Comparison of ENCODE assay signal across 2 cellular contexts in the genomic region with DNA sequence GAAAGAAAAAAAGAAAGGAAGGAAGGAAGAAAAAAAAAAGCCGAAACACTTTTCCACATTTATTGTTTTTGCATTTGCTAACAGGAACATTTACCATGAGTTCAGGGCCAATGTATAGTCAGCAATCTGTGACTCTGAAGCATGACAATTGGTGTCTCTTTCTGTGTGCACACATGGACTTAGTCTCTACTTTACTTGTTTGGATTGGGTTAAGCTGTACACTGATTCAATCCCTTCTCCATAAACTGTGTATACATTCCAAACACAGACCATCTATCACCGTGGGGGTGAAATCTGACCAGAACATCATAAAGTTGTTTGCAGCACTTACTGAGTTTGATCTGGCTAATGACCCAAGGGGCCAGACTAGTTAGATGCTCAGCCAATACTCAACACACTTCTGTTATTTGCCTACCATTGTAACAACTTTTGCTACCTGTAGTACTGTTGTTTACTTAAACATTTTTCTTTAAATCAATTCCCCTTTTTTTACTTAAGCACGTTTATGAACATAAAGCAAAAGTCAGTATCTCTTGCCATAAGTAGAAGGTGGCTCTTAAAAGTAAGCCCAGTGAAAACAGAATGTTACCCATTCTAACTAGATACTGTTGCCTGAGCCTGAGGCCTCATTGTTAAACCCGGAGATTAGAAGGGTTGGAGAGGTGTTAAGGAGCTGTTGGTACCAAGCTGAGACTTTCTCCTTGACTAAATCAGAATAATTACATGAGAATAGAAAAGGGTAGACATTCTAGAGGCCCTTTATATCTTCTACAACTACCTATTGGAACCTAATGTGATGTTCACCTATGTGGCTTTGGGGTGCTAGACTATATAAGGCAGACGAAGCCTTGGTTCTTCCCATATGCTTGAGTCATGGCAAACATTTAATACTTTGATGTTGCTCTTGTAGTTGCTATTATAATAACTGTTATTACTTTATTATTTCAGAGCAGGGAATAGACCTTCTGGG.
TF ChIP-seq lines count a peak whose summit lies in the region.

No MANE protein-coding gene starts in this region.

TF ChIP-seq in GM23338, 12 proteins besides CTCF, POLR2A, EP300 and RAD21:
- TF ChIP-seq ZNF114 (CRISPR knock-in tag; IDR thresholded peaks at IDR 0.05) = no peak
- TF ChIP-seq, protein P1, sequence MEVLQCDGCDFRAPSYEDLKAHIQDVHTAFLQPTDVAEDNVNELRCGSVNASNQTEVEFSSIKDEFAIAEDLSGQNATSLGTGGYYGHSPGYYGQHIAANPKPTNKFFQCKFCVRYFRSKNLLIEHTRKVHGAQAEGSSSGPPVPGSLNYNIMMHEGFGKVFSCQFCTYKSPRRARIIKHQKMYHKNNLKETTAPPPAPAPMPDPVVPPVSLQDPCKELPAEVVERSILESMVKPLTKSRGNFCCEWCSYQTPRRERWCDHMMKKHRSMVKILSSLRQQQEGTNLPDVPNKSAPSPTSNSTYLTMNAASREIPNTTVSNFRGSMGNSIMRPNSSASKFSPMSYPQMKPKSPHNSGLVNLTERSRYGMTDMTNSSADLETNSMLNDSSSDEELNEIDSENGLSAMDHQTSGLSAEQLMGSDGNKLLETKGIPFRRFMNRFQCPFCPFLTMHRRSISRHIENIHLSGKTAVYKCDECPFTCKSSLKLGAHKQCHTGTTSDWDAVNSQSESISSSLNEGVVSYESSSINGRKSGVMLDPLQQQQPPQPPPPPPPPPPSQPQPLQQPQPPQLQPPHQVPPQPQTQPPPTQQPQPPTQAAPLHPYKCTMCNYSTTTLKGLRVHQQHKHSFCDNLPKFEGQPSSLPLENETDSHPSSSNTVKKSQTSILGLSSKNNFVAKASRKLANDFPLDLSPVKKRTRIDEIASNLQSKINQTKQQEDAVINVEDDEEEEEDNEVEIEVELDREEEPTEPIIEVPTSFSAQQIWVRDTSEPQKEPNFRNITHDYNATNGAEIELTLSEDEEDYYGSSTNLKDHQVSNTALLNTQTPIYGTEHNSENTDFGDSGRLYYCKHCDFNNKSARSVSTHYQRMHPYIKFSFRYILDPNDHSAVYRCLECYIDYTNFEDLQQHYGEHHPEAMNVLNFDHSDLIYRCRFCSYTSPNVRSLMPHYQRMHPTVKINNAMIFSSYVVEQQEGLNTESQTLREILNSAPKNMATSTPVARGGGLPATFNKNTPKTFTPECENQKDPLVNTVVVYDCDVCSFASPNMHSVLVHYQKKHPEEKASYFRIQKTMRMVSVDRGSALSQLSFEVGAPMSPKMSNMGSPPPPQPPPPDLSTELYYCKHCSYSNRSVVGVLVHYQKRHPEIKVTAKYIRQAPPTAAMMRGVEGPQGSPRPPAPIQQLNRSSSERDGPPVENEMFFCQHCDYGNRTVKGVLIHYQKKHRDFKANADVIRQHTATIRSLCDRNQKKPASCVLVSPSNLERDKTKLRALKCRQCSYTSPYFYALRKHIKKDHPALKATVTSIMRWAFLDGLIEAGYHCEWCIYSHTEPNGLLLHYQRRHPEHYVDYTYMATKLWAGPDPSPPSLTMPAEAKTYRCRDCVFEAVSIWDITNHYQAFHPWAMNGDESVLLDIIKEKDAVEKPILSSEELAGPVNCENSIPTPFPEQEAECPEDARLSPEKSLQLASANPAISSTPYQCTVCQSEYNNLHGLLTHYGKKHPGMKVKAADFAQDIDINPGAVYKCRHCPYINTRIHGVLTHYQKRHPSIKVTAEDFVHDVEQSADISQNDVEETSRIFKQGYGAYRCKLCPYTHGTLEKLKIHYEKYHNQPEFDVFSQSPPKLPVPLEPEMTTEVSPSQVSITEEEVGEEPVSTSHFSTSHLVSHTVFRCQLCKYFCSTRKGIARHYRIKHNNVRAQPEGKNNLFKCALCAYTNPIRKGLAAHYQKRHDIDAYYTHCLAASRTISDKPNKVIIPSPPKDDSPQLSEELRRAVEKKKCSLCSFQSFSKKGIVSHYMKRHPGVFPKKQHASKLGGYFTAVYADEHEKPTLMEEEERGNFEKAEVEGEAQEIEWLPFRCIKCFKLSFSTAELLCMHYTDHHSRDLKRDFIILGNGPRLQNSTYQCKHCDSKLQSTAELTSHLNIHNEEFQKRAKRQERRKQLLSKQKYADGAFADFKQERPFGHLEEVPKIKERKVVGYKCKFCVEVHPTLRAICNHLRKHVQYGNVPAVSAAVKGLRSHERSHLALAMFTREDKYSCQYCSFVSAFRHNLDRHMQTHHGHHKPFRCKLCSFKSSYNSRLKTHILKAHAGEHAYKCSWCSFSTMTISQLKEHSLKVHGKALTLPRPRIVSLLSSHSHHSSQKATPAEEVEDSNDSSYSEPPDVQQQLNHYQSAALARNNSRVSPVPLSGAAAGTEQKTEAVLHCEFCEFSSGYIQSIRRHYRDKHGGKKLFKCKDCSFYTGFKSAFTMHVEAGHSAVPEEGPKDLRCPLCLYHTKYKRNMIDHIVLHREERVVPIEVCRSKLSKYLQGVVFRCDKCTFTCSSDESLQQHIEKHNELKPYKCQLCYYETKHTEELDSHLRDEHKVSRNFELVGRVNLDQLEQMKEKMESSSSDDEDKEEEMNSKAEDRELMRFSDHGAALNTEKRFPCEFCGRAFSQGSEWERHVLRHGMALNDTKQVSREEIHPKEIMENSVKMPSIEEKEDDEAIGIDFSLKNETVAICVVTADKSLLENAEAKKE (CRISPR knock-in tag; IDR thresholded peaks at IDR 0.05) = peak; percentile 96

TF ChIP-seq in H1, 55 proteins besides CTCF, POLR2A, EP300 and RAD21:
- TF ChIP-seq TEAD4 (IDR thresholded peaks at IDR 0.05; ENCODE audit: low read depth, low read length) (no peak), POU5F1 (IDR thresholded peaks at IDR 0.05; ENCODE audit: low read depth, low read length) (0 out of 2 replicates have a peak, but pooled peaks have one; percentile 28)
